17 cellular contexts compared by ENCODE assay signal in the genomic region with DNA sequence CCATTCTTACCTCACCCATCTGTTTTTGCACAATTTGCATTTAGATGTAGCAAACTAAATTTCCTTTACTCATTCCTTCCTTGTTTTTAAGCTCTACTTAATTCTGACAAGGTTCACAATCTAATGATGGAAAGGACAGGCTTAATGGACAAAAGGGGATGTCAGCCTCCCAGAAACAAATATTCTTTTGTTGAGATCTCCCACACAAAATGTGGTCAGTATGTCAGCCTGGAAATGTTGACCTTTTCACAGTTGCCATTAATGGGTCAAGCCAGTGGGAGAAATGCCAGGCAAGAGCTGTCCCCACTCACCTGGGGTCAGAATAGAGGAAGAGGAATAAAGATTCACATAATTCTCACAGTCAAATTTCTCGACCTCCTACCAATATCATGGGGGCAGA. TPM values are rescaled to one million over a fixed set of nuclear protein-coding genes. Genes with fewer than 3 reads are reported as not detected.
DNase-seq lines count a peak whose midpoint lies in the region; ATAC-seq and TF ChIP-seq lines count a peak whose summit lies in the region.
"Had no signal": no experiment of that assay in that cellular context is flagged by ENCODE, and none has a peak within 500 bp of the region (broad histone marks: within the 10 kb centered on the region; RNA-seq: fewer than 3 reads in every experiment).

No MANE protein-coding gene starts in this region.

- no peak overlapping the region for H3K14ac ChIP-seq in H9 (ENCODE audit: insufficient read depth, low read length)

- H3K27me3 ChIP-seq in cardiac muscle cell (no peaks in the 10 kb centered on the region), heart left ventricle (peaks cover 0 to 23% (median 0%) of the 10 kb centered on the region in 9 donors), H9 (ENCODE audit: insufficient read depth, low read length) (no peaks in the 10 kb centered on the region)
- H3K27me3 ChIP-seq: BLaER1 had no signal

- H3K36me3 ChIP-seq in cardiac muscle cell (no peaks in the 10 kb centered on the region), heart left ventricle (peaks cover 0 to 11% (median 0%) of the 10 kb centered on the region in 9 donors)
- H3K36me3 ChIP-seq: BLaER1 had no signal

- H2BK120ac ChIP-seq in H9 (ENCODE audit: low read depth, low read length, poor library complexity, severe bottlenecking), result no peak overlapping the region

- H3K79me2 ChIP-seq in H9 (ENCODE audit: insufficient read depth, low read length), result peaks cover 9% of the 10 kb centered on the region; the same call in 1 of the 2 replicates

- H2AFZ ChIP-seq in H9 (ENCODE audit: low read length), result no peak overlapping the region

- no peak overlapping the region for H3T11ph ChIP-seq in H9 (ENCODE audit: low read length)

- no peaks in the 10 kb centered on the region for H4K20me1 ChIP-seq in H9 (ENCODE audit: control insufficient read depth, insufficient read depth, insufficient read length)
- H4K20me1 ChIP-seq: BLaER1 had no signal

- CTCF ChIA-PET in activated CD8-positive, alpha-beta memory T cell treated with anti-CD3 and anti-CD28 coated beads, Interleukin-2, amount 10 ng/mL, durations not matched to agents 7 days and 5 days (lab: Charles Lee), result interaction anchor here (0.9 kb wide), 1 partner anchor 28 kb away, joined by 3 read pairs; no protein-coding TSS in a partner anchor

- no peak overlapping the region for H2BK15ac ChIP-seq in H9 (ENCODE audit: low read depth, low read length)

- H3K4ac ChIP-seq in H9 (ENCODE audit: low read depth, low read length), result no peak overlapping the region

- no peak overlapping the region for H2BK20ac ChIP-seq in H9 (ENCODE audit: low read depth, low read length, poor library complexity, severe bottlenecking)

- no peak overlapping the region for H4K8ac ChIP-seq in H9 (replicated peaks; ENCODE audit: insufficient read length, low read depth, low read length)

- no peaks in the 10 kb centered on the region for H3K27me3 Mint-ChIP-seq in H9 (ENCODE audit: low read depth)
- H3K27me3 Mint-ChIP-seq in mesothelial cell of epicardium (ENCODE audit: low read depth), result no peaks in the 10 kb centered on the region
- peaks cover 15% of the 10 kb centered on the region for H3K27me3 Mint-ChIP-seq in activated CD8-positive, alpha-beta memory T cell treated with anti-CD3 and anti-CD28 coated beads, Interleukin-2, amount 10 ng/mL, durations not matched to agents 7 days and 5 days

- H3K79me1 ChIP-seq in H9 (ENCODE audit: insufficient read depth, low read depth, low read length, poor library complexity, severe bottlenecking), result peaks cover 4% of the 10 kb centered on the region

- no peak overlapping the region for H3K4me3 ChIP-seq in cardiac muscle cell
- no peak overlapping the region for H3K4me3 ChIP-seq in heart left ventricle
- H3K4me3 ChIP-seq: BLaER1, GM12878 had no signal

- WGBS in heart left ventricle, 4 donors, result 75 to 97% (median 81%) methylated on average over 1 of the region's 1 CpG
- WGBS in H9 (ENCODE audit: extremely low coverage, insufficient read length, low lambda C conversion rate), result no CpG with 5 or more reads among the region's 1 CpG

- no peak overlapping the region for H4K91ac ChIP-seq in H9 (ENCODE audit: insufficient read length, low read depth, low read length)

- peaks cover 22 to 31% of the 10 kb centered on the region in 2 experiments for H3K4me1 Mint-ChIP-seq in H9
- peaks cover 36% of the 10 kb centered on the region for H3K4me1 Mint-ChIP-seq in mesothelial cell of epicardium
- H3K4me1 Mint-ChIP-seq in activated CD8-positive, alpha-beta memory T cell treated with anti-CD3 and anti-CD28 coated beads, Interleukin-2, amount 10 ng/mL, durations not matched to agents 7 days and 5 days, result no peaks in the 10 kb centered on the region

- intact Hi-C loops in heart left ventricle (cut with DNase I), result no loop called here

- no peak overlapping the region for H2AK5ac ChIP-seq in H9 (ENCODE audit: insufficient read length, low read length)

- H3K9me3 ChIP-seq in cardiac muscle cell (ENCODE audit: low read depth), result no peaks in the 10 kb centered on the region
- no peaks in the 10 kb centered on the region for H3K9me3 ChIP-seq in heart left ventricle
- H3K9me3 ChIP-seq in H9 (ENCODE audit: control insufficient read depth, low read depth, low read length), result no peaks in the 10 kb centered on the region

- H3K18ac ChIP-seq in H9 (ENCODE audit: insufficient read length, low read depth, low read length), result no peak overlapping the region

- TF ChIP-seq CTCF in cardiac muscle cell (IDR thresholded peaks at IDR 0.05; ENCODE audit: low read depth, low read length) (no peak), heart left ventricle (IDR thresholded peaks at IDR 0.05) (no peak), H9 (conservative IDR thresholded peaks at IDR 0.05) (no peak), mesothelial cell of epicardium (IDR thresholded peaks at IDR 0.05; ENCODE audit: unreplicated experiment) (no peak)

- peaks cover 2 to 14% (median 12%) of the 10 kb centered on the region in 3 experiments; a peak in 4 of 7 replicates for H3K36me3 Mint-ChIP-seq in H9 (ENCODE audit: insufficient read depth in 1 of 3, low read depth in 3 of 3)
- peaks cover 22% of the 10 kb centered on the region for H3K36me3 Mint-ChIP-seq in mesothelial cell of epicardium
- H3K36me3 Mint-ChIP-seq in activated CD8-positive, alpha-beta memory T cell treated with anti-CD3 and anti-CD28 coated beads, Interleukin-2, amount 10 ng/mL, durations not matched to agents 7 days and 5 days, result peaks cover 1% of the 10 kb centered on the region
- H3K36me3 Mint-ChIP-seq: CD14-positive monocyte; CD4-positive, alpha-beta memory T cell had no signal

- no peak for TF ChIP-seq POLR2A in heart left ventricle (IDR thresholded peaks at IDR 0.05)

- H3K9ac ChIP-seq in H9 (ENCODE audit: extremely low read depth, insufficient read length, low read length), result no peak overlapping the region
- H3K9ac ChIP-seq: BLaER1 had no signal

- H2BK5ac ChIP-seq in H9 (ENCODE audit: insufficient read length, low read length), result no peak overlapping the region

- H3K4me3 Mint-ChIP-seq in H9 (no peak overlapping the region), mesothelial cell of epicardium (no peak overlapping the region)
- H3K4me3 Mint-ChIP-seq in activated CD8-positive, alpha-beta memory T cell treated with anti-CD3 and anti-CD28 coated beads, Interleukin-2, amount 10 ng/mL, durations not matched to agents 7 days and 5 days, result no peak overlapping the region
- H3K4me3 Mint-ChIP-seq: CD4-positive, alpha-beta memory T cell had no signal

- H3K4me2 ChIP-seq in H9 (ENCODE audit: insufficient read depth, insufficient read length, low read length), result peak overlapping the region; percentile 6
- H3K4me2 ChIP-seq: BLaER1 had no signal

- H3K27ac ChIP-seq in cardiac muscle cell, result peak overlapping the region; percentile 15
- no peak overlapping the region for H3K27ac ChIP-seq in heart left ventricle
- H3K27ac ChIP-seq in H9 (ENCODE audit: insufficient read length, low read depth, low read length), result no peak overlapping the region
- H3K27ac ChIP-seq: BLaER1 had no signal

- no peaks in the 10 kb centered on the region for H3K23me2 ChIP-seq in H9 (ENCODE audit: insufficient read length, low read depth, low read length, poor library complexity, severe bottlenecking)

- no peak overlapping the region for H3K56ac ChIP-seq in H9 (ENCODE audit: insufficient read length, low read depth, low read length)

- no peak overlapping the region for H3K23ac ChIP-seq in H9 (ENCODE audit: insufficient read length, low read depth, low read length)

- H2BK12ac ChIP-seq in H9 (ENCODE audit: insufficient read length, low read depth, low read length), result no peak overlapping the region

- no peaks in the 10 kb centered on the region; a peak in 1 of 5 replicates for H3K9me3 Mint-ChIP-seq in H9
- peaks cover 8% of the 10 kb centered on the region for H3K9me3 Mint-ChIP-seq in mesothelial cell of epicardium
- no peaks in the 10 kb centered on the region for H3K9me3 Mint-ChIP-seq in activated CD8-positive, alpha-beta memory T cell treated with anti-CD3 and anti-CD28 coated beads, Interleukin-2, amount 10 ng/mL, durations not matched to agents 7 days and 5 days (ENCODE audit: low read depth)

- no peak overlapping the region for H3K27ac Mint-ChIP-seq in H9
- peak overlapping the region; percentile 40 for H3K27ac Mint-ChIP-seq in mesothelial cell of epicardium
- H3K27ac Mint-ChIP-seq in activated CD8-positive, alpha-beta memory T cell treated with anti-CD3 and anti-CD28 coated beads, Interleukin-2, amount 10 ng/mL, durations not matched to agents 7 days and 5 days, result no peak overlapping the region
- H3K27ac Mint-ChIP-seq: CD14-positive monocyte; CD4-positive, alpha-beta memory T cell had no signal

- no peak for ATAC-seq in heart left ventricle
- ATAC-seq in activated CD8-positive, alpha-beta memory T cell treated with anti-CD3 and anti-CD28 coated beads, Interleukin-2, amount 10 ng/mL, durations not matched to agents 7 days and 5 days, result no peak
- ATAC-seq: GM12878 had no signal

- no peak for DNase-seq in cardiac muscle cell (ENCODE audit: low read depth in 1 of 2, low spot score in 1 of 2)
- DNase-seq in heart left ventricle, result no peak
- no peak for DNase-seq in H9
- no peak for DNase-seq in mesothelial cell of epicardium (ENCODE audit: low spot score in 2 of 2, unreplicated experiment in 2 of 2)
- DNase-seq in islet precursor cell, result no peak
- DNase-seq in activated CD8-positive, alpha-beta memory T cell treated with anti-CD3 and anti-CD28 coated beads, Interleukin-2, amount 10 ng/mL, durations not matched to agents 7 days and 5 days, result no peak
- no peak for DNase-seq in NCI-H524 treated with DMSO at 0.1 percent for 48 hours (lab: John Stamatoyannopoulos, UW)
- DNase-seq: 8988T; CD4-positive, alpha-beta memory T cell; DMS 273 treated with DMSO at 0.1 percent for 48 hours; DMS53; DND-41; EL; HCEC 1CT had no signal

- H3K4me1 ChIP-seq in cardiac muscle cell (ENCODE audit: low read depth) (peaks cover 16% of the 10 kb centered on the region), heart left ventricle (peaks cover under 1 to 76% (median 37%) of the 10 kb centered on the region in 12 donors), H9 (ENCODE audit: insufficient read depth, low read length) (no peaks in the 10 kb centered on the region; the same call in 1 of the 2 replicates)
- H3K4me1 ChIP-seq: BLaER1 had no signal

- H4K5ac ChIP-seq in H9 (ENCODE audit: insufficient read length, low read depth, low read length), result no peak overlapping the region

RNA-seq across cellular contexts. Expression of gene WWTR1, which starts 27.0 kb away (rescaled TPM):
- total RNA-seq in cardiac muscle cell (55.0 and 69.1 TPM in 2 replicates), heart left ventricle (10 to 100 TPM; 32.5 to 71.7 (median 41.2) TPM), H9 (2021) (24.4 and 24.8 TPM in 2 replicates), mesothelial cell of epicardium (93.2 to 98.0 TPM (median 97.4 TPM) in 3 replicates)
- polyA plus RNA-seq in cardiac muscle cell (54.8 and 80.6 TPM in 2 replicates), heart left ventricle (10 to 100 TPM; 14.5 to 42.3 TPM)
- total RNA-seq in activated CD8-positive, alpha-beta memory T cell treated with anti-CD3 and anti-CD28 coated beads, Interleukin-2, amount 10 ng/mL, durations not matched to agents 7 days and 5 days, result 1 to 10 TPM; 1.8 to 3.8 TPM
- polyA plus RNA-seq: CD14-positive monocyte had no signal
